1 cellular context compared by ENCODE assay signal in genomic region chr7:12979181-12979580, GRCh38.
TF ChIP-seq lines count a peak whose summit lies in the region.

No MANE protein-coding gene starts in this region.

TF ChIP-seq in liver, 16 proteins besides CTCF, POLR2A, EP300 and RAD21 (continued from another document):
- TF ChIP-seq JUND (IDR thresholded peaks at IDR 0.05): no peak
- peak; percentile 16 for TF ChIP-seq FOXA1 (IDR thresholded peaks at IDR 0.05)
- TF ChIP-seq ZBTB33 (IDR thresholded peaks at IDR 0.05): no peak
- TF ChIP-seq FOXA2 (IDR thresholded peaks at IDR 0.05): peak; percentile 21
- no peak for TF ChIP-seq HNF4A (conservative IDR thresholded peaks at IDR 0.05)
- TF ChIP-seq MAX (IDR thresholded peaks at IDR 0.05): peak; percentile 35
- no peak for TF ChIP-seq SP1 (IDR thresholded peaks at IDR 0.05)
- TF ChIP-seq YY1 (IDR thresholded peaks at IDR 0.05): peak; percentile 80
- TF ChIP-seq ATF3 (IDR thresholded peaks at IDR 0.05): no peak
- TF ChIP-seq RXRA (IDR thresholded peaks at IDR 0.05): no peak
- no peak for TF ChIP-seq GABPA (IDR thresholded peaks at IDR 0.05 in 1 of 2, conservative IDR thresholded peaks at IDR 0.05 in 1 of 2)
